Comparison of ENCODE assay signal across 13 cellular contexts in genomic region chr13:76993473-76993872, GRCh38. TPM values are rescaled to one million over a fixed set of nuclear protein-coding genes. Genes with fewer than 3 reads are reported as not detected.
DNase-seq lines count a peak whose midpoint lies in the region; ATAC-seq and TF ChIP-seq lines count a peak whose summit lies in the region.
"Had no signal": no experiment of that assay in that cellular context is flagged by ENCODE, and none has a peak within 500 bp of the region (broad histone marks: within the 10 kb centered on the region; RNA-seq: fewer than 3 reads in every experiment).

No MANE protein-coding gene starts in this region.

- intact Hi-C loops in gastrocnemius medialis (cut with DNase I; ENCODE audit: low total_unique reads) = loop anchor here (5.0 kb wide), 1 partner anchor 334 kb away; the partner anchor contains the start of gene MYCBP2

- peaks cover 20% of the 10 kb centered on the region; the same call in 1 of the 2 replicates for H3F3A ChIP-seq in GM23248 (ENCODE audit: insufficient read depth)

- H3K79me2 ChIP-seq in GM23248 (ENCODE audit: insufficient read depth) = peaks cover 58% of the 10 kb centered on the region

- TF ChIP-seq POLR2A in gastrocnemius medialis (IDR thresholded peaks at IDR 0.05) = no peak

- no peaks in the 10 kb centered on the region for H4K20me1 ChIP-seq in GM23248 (ENCODE audit: insufficient read depth)

- peak overlapping the region; percentile 90 for H3K27ac ChIP-seq in GM23248
- H3K27ac ChIP-seq in RWPE2 (ENCODE audit: poor library complexity, severe bottlenecking) = peak overlapping the region; percentile 32
- H3K27ac ChIP-seq in gastrocnemius medialis = peak overlapping the region in 3 of 4 donors; percentile 89 to 95 (median 93)
- H3K27ac ChIP-seq: cardiac muscle cell had no signal

- no peak for DNase-seq in GM23248
- no peak for DNase-seq in RWPE2 (ENCODE audit: low spot score)
- no peak for DNase-seq in epithelial cell of esophagus (ENCODE audit: low read depth)
- DNase-seq in gastrocnemius medialis = no peak
- DNase-seq in stimulated activated CD4-positive, alpha-beta T cell treated with anti-CD3 and anti-CD28 coated beads, Interleukin-12 subunit alpha, Interleukin-12 subunit beta, amount 100 ng/mL, for 4 hours = no peak
- DNase-seq in stimulated activated CD4-positive, alpha-beta T cell treated with anti-CD3 and anti-CD28 coated beads, Interleukin-15, amount 100 ng/mL, for 24 hours = no peak
- DNase-seq: GF-D8; NK-92 treated with Interleukin-12 subunit alpha and Interleukin-12 subunit beta, amount 100 ng/mL, for 24 hours; stimulated activated naive CD4-positive, alpha-beta T cell treated with Interleukin-2 at 50 U/mL for 16 hours had no signal

- H3K4me3 ChIP-seq in GM23248 (peak overlapping the region; percentile 87), RWPE2 (ENCODE audit: severe bottlenecking) (no peak overlapping the region), epithelial cell of esophagus (ENCODE audit: low read length) (peak overlapping the region; percentile 95), gastrocnemius medialis (peak overlapping the region in 2 of 4 donors; percentile 72 to 92)

- no peaks in the 10 kb centered on the region for H3K9me3 ChIP-seq in GM23248 (ENCODE audit: low read depth)
- H3K9me3 ChIP-seq in RWPE2 (ENCODE audit: severe bottlenecking) = no peaks in the 10 kb centered on the region
- H3K9me3 ChIP-seq in gastrocnemius medialis = no peaks in the 10 kb centered on the region

- H2AFZ ChIP-seq in GM23248 = no peak overlapping the region

- H3K9me2 ChIP-seq in GM23248 (ENCODE audit: insufficient read depth) = no peaks in the 10 kb centered on the region

- peak overlapping the region; percentile 94 for H3K4me2 ChIP-seq in GM23248 (ENCODE audit: unreplicated experiment)

- 84 to 88% methylated on average over 5 of the region's 5 CpGs for WGBS in GM23248 (ENCODE audit: low coverage in 1 of 2, low lambda C conversion rate in 2 of 2, missing lambda C conversion rate in 2 of 2), 2 experiments

- H3K36me3 ChIP-seq in GM23248 (ENCODE audit: low read depth) = peaks cover 12% of the 10 kb centered on the region
- peaks cover 42% of the 10 kb centered on the region for H3K36me3 ChIP-seq in RWPE2 (ENCODE audit: low read depth)
- H3K36me3 ChIP-seq in gastrocnemius medialis = peaks cover 0 to 6% of the 10 kb centered on the region in 2 donors

- in situ Hi-C loops in GM23248 (cut with MboI) (no loop called here), gastrocnemius medialis (cut with MboI; ENCODE audit: low sequenced_read_pairs in 4 of 4) (no loop called here)

- no peak for ATAC-seq in RWPE2 (ENCODE audit: low read depth)
- ATAC-seq in gastrocnemius medialis = no peak
- ATAC-seq in GM21381 (IDR thresholded peaks at IDR 0.05; ENCODE audit: unreplicated experiment) = no peak
- ATAC-seq: sciatic nerve had no signal

- H3K27me3 ChIP-seq in GM23248 (replicated peaks; ENCODE audit: insufficient read depth) (no peaks in the 10 kb centered on the region), RWPE2 (ENCODE audit: insufficient read depth, poor library complexity, severe bottlenecking) (no peaks in the 10 kb centered on the region), gastrocnemius medialis (no peaks in the 10 kb centered on the region)
- H3K27me3 ChIP-seq: cardiac muscle cell had no signal

- TF ChIP-seq CTCF in RWPE2 (IDR thresholded peaks at IDR 0.05; ENCODE audit: poor library complexity, severe bottlenecking) (no peak), epithelial cell of esophagus (IDR thresholded peaks at IDR 0.05; ENCODE audit: insufficient read depth, low read depth, low read length, missing control alignments) (no peak), gastrocnemius medialis (IDR thresholded peaks at IDR 0.05 in 4 of 5, conservative IDR thresholded peaks at IDR 0.05 in 1 of 5) (no peak)

- peak overlapping the region; percentile 98 for H3K9ac ChIP-seq in GM23248

- H3K4me1 ChIP-seq in GM23248 (ENCODE audit: insufficient read depth) (peaks cover 23% of the 10 kb centered on the region), RWPE2 (ENCODE audit: insufficient read depth, poor library complexity, severe bottlenecking) (peaks cover 18% of the 10 kb centered on the region), gastrocnemius medialis (peaks cover 14 to 15% of the 10 kb centered on the region in 2 donors)

RNA-seq across cellular contexts. Expression of gene CLN5, which starts 1.6 kb away (rescaled TPM):
- 32.4 and 35.9 TPM in 2 replicates for total RNA-seq in GM23248 (2014; rRNA removed; shearing (Covaris generic))
- 35.3 and 36.4 TPM in 2 replicates for polyA plus RNA-seq in GM23248 (2016; fragmentation: Nextera tagmentation; extraction: Ambion mirVana)
- 10 to 100 TPM in 1 of 4 donors, 1 to 10 TPM in 3; 4.5 to 10.1 (median 7.1) TPM for total RNA-seq in gastrocnemius medialis

RNA-seq across cellular contexts. Expression of gene FBXL3, which starts 33.5 kb away (rescaled TPM):
- 76.1 and 83.1 TPM in 2 replicates for total RNA-seq in GM23248 (2014; rRNA removed; shearing (Covaris generic))
- 44.8 and 45.1 TPM in 2 replicates for polyA plus RNA-seq in GM23248 (2016; fragmentation: Nextera tagmentation; extraction: Ambion mirVana)
- 10 to 100 TPM; 50.6 to 75.6 (median 64.4) TPM for total RNA-seq in gastrocnemius medialis

RNA-seq across cellular contexts. Expression of gene ACOD1, which starts 45.2 kb away (rescaled TPM):
- total RNA-seq in GM23248 (2014; rRNA removed; shearing (Covaris generic)) = not detected in 2 replicates
- not detected in 2 replicates for polyA plus RNA-seq in GM23248 (2016; fragmentation: Nextera tagmentation; extraction: Ambion mirVana)
- not detected for total RNA-seq in gastrocnemius medialis
- total RNA-seq: cardiac muscle cell, M059J, sciatic nerve had no signal
- polyA plus RNA-seq: cardiac muscle cell had no signal

Comparison
In these comparisons a context has a peak if more than half of its experiments do, and no peak if none do; other contexts are left out.
1. H3K27ac ChIP-seq: peak in every context shown above with its lines; median percentile 93 in gastrocnemius medialis; 90 in GM23248; 32 in RWPE2.